Comparison of ENCODE assay signal across 1 cellular context in the genomic region with DNA sequence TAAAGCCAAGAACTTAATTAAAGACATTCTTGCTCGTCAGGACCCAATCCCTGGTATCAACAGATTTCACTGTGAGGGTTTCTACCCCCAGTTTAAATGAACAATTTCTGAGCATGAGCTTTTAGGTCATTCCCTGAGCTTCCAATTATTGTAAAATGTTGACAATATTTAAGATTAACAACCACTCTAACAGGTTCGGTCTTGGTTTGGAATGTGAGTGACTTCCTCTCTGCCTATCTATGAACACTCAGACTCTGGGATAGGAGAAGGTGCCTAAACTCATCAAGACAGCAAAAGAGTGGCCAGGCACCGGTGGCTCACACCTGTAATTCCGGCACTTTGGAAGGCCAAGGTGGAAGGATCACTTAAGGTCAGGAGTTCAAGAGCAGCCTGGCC.
TF ChIP-seq lines count a peak whose summit lies in the region.

No MANE protein-coding gene starts in this region.

TF ChIP-seq in SK-N-SH, 30 proteins besides CTCF, POLR2A, EP300 and RAD21 (continued from another document):
- TF ChIP-seq, protein P1, sequence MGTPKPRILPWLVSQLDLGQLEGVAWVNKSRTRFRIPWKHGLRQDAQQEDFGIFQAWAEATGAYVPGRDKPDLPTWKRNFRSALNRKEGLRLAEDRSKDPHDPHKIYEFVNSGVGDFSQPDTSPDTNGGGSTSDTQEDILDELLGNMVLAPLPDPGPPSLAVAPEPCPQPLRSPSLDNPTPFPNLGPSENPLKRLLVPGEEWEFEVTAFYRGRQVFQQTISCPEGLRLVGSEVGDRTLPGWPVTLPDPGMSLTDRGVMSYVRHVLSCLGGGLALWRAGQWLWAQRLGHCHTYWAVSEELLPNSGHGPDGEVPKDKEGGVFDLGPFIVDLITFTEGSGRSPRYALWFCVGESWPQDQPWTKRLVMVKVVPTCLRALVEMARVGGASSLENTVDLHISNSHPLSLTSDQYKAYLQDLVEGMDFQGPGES (IDR thresholded peaks at IDR 0.05; ENCODE audit: low read depth, low read length), result no peak
- TF ChIP-seq NFIC (IDR thresholded peaks at IDR 0.05; ENCODE audit: borderline replicate concordance), result no peak
